Comparison of ENCODE assay signal across 1 cellular context in the genomic region with DNA sequence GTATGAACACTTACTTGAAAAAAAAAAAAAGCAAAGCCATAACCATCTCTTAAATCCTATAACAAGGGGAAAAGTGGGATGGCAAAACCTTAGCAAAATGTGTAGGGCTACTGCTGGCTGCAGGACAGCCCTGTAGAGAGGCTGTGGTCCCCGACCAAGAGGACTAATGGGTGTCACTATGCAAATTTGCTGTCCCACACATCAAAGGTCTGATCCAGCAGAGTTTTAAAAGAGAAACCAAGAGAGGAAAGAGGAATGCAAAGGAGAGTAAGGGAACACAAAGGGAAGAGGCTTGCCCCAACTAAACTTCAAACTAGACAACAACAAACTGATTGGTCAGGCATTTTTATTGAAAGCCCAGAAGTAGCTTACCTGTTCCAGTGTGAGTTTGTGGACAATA.
TF ChIP-seq lines count a peak whose summit lies in the region.

No MANE protein-coding gene starts in this region.

TF ChIP-seq in HepG2, 621 proteins besides CTCF, POLR2A, EP300 and RAD21:
- no peak for TF ChIP-seq STAT5B (CRISPR knock-in tag; IDR thresholded peaks at IDR 0.05)
- peak; percentile 39 for TF ChIP-seq ASH2L (IDR thresholded peaks at IDR 0.05; ENCODE audit: insufficient read length, low read depth, low read length)
